In the genomic region with DNA sequence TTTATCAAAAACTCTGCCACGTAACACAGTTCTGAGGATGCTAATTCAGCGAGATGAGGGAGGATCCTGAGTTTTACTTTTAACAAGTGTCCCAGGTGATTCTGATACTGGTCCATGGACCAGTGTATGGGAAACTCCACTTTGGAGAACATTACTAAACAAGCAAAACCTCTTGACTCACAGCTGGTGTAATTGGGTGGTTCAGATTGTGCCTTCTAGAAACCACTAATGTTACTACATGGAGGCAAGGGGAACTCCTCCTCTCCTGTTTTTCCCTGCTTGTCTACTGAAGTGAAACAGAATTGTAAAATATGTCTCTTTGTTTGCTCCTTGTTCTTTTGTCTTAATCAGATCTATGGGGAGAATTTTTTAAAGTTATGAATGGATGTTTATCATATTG, we compare ENCODE assay signal across 30 cellular contexts.
DNase-seq lines count a peak whose midpoint lies in the region; ATAC-seq and TF ChIP-seq lines count a peak whose summit lies in the region.
"Had no signal": no experiment of that assay in that cellular context is flagged by ENCODE, and none has a peak within 500 bp of the region (broad histone marks: within the 10 kb centered on the region; RNA-seq: fewer than 3 reads in every experiment).

No MANE protein-coding gene starts in this region.

- DNase-seq in LHCN-M2 (ENCODE audit: low read depth) (peak; percentile 67), amniotic epithelial cell (ENCODE audit: low read depth) (peak; percentile 40), foreskin keratinocyte (peak; percentile 4 to 17), OCI-M1 (lab: John Stamatoyannopoulos, UW) (no peak)
- no peak for DNase-seq in stimulated activated CD4-positive, alpha-beta T cell treated with anti-CD3 and anti-CD28 coated beads, Interleukin-2, amount 100 ng/mL, for 24 hours
- DNase-seq: activated CD4-positive, alpha-beta T cell treated with anti-CD3 and anti-CD28 coated beads, Interleukin-2, amount 10 ng/mL, durations not matched to agents 7 days and 5 days; activated naive CD4-positive, alpha-beta T cell treated with Interleukin-2 at 50 U/mL for 16 hours; activated T-cell treated with anti-CD3 and anti-CD28 coated beads, Interleukin-2, amount 50 U/mL, for 72 hours; adrenal gland; DMS79 treated with DMSO at 0.1 percent for 48 hours; effector memory CD4-positive, alpha-beta T cell; GF-D8; KBM-7; MM.1S; NCI-H1436; NCI-H524; Peyer's patch; SHP77 treated with DMSO at 0.1 percent for 48 hours; sigmoid colon; stimulated activated CD4-positive, alpha-beta T cell treated with anti-CD3 and anti-CD28 coated beads, Interleukin-15, amount 100 ng/mL, for 24 hours; stimulated activated naive CD8-positive, alpha-beta T cell treated with anti-CD3 and anti-CD28 coated beads, Interleukin-15, Interleukin-2, amounts not matched to agents 100 U/mL and 50 U/mL, for 24 hours; SW 1271; T-helper 9 cell; uterus; WERI-Rb-1 had no signal

- peaks cover 27% of the 10 kb centered on the region for H3K4me1 Mint-ChIP-seq in nephron
- H3K4me1 Mint-ChIP-seq: activated CD4-positive, alpha-beta T cell treated with anti-CD3 and anti-CD28 coated beads, Interleukin-2, amount 10 ng/mL, durations not matched to agents 7 days and 5 days; CD14-positive monocyte had no signal

- H3K27me3 Mint-ChIP-seq in nephron (ENCODE audit: low read depth) = no peaks in the 10 kb centered on the region

- H3K27ac Mint-ChIP-seq in nephron = peak overlapping the region in 2 of 3 experiments; percentile 16 to 22
- H3K27ac Mint-ChIP-seq: activated CD4-positive, alpha-beta T cell treated with anti-CD3 and anti-CD28 coated beads, Interleukin-2, amount 10 ng/mL, durations not matched to agents 7 days and 5 days; activated T-cell treated with anti-CD3 and anti-CD28 coated beads, Interleukin-2, amount 50 U/mL, for 72 hours; CD14-positive monocyte had no signal

- H3K4me3 Mint-ChIP-seq in nephron = no peak overlapping the region
- H3K4me3 Mint-ChIP-seq: activated CD4-positive, alpha-beta T cell treated with anti-CD3 and anti-CD28 coated beads, Interleukin-2, amount 10 ng/mL, durations not matched to agents 7 days and 5 days; activated T-cell treated with anti-CD3 and anti-CD28 coated beads, Interleukin-2, amount 50 U/mL, for 72 hours; CD14-positive monocyte had no signal

- H3K36me3 Mint-ChIP-seq in nephron (ENCODE audit: low read depth) = peaks cover 52% of the 10 kb centered on the region
- H3K36me3 Mint-ChIP-seq: CD14-positive monocyte had no signal

- no peak overlapping the region for H3K27ac ChIP-seq in foreskin keratinocyte
- H3K27ac ChIP-seq: adrenal gland, gastroesophageal sphincter, Peyer's patch, prostate gland, uterus, WERI-Rb-1 had no signal

- H3K27me3 ChIP-seq in foreskin keratinocyte = no peaks in the 10 kb centered on the region
- H3K27me3 ChIP-seq: adrenal gland, gastroesophageal sphincter, Peyer's patch, sigmoid colon, uterus had no signal

- no peak for TF ChIP-seq CTCF in foreskin keratinocyte (conservative IDR thresholded peaks at IDR 0.05)
- no peak for TF ChIP-seq CTCF in nephron (IDR thresholded peaks at IDR 0.05; ENCODE audit: unreplicated experiment in 3 of 3)

- peaks cover 40% of the 10 kb centered on the region for H3K9me3 Mint-ChIP-seq in nephron
- H3K9me3 Mint-ChIP-seq: activated CD4-positive, alpha-beta T cell treated with anti-CD3 and anti-CD28 coated beads, Interleukin-2, amount 10 ng/mL, durations not matched to agents 7 days and 5 days had no signal

- H3K4me1 ChIP-seq in foreskin keratinocyte = no peaks in the 10 kb centered on the region
- H3K4me1 ChIP-seq: adrenal gland, gastroesophageal sphincter, Peyer's patch, prostate gland, uterus had no signal

- ATAC-seq in foreskin keratinocyte = peak; percentile 35
- ATAC-seq in GM21825 (IDR thresholded peaks at IDR 0.05; ENCODE audit: unreplicated experiment) = no peak
- ATAC-seq: activated T-cell treated with anti-CD3 and anti-CD28 coated beads, Interleukin-2, amount 50 U/mL, for 72 hours; gastroesophageal sphincter; stimulated activated naive CD8-positive, alpha-beta T cell treated with anti-CD3 and anti-CD28 coated beads, Interleukin-15, Interleukin-2, amounts not matched to agents 100 U/mL and 50 U/mL, for 24 hours had no signal

Comparison
In these comparisons a context has a peak if more than half of its experiments do, and no peak if none do; other contexts are left out.
1. DNase-seq: peak in LHCN-M2 (single experiment), amniotic epithelial cell (single experiment) and foreskin keratinocyte (2 of 2); none in OCI-M1 (single experiment) and stimulated activated CD4-positive, alpha-beta T cell treated with anti-CD3 and anti-CD28 coated beads, Interleukin-2, amount 100 ng/mL, for 24 hours (0 of 2).